ENCODE assay signal across 1 cellular context in genomic region chr2:10835052-10835970, GRCh38.
TF ChIP-seq lines count a peak whose summit lies in the region.

No MANE protein-coding gene starts in this region.

TF ChIP-seq in HepG2, 621 proteins besides CTCF, POLR2A, EP300 and RAD21 (continued from another document and continues in another):
- TF ChIP-seq ZBTB43 (CRISPR knock-in tag; conservative IDR thresholded peaks at IDR 0.05) (no peak), ZSCAN30 (CRISPR knock-in tag; IDR thresholded peaks at IDR 0.05) (no peak), SNAPC2 (CRISPR knock-in tag; IDR thresholded peaks at IDR 0.05) (no peak), ARID4A (CRISPR knock-in tag; IDR thresholded peaks at IDR 0.05; ENCODE audit: borderline replicate concordance) (no peak), RBAK (CRISPR knock-in tag; IDR thresholded peaks at IDR 0.05) (no peak), ZBTB37 (CRISPR knock-in tag; IDR thresholded peaks at IDR 0.05) (no peak), MYC (CRISPR knock-in tag; IDR thresholded peaks at IDR 0.05; ENCODE audit: borderline replicate concordance) (0 out of 2 replicates have a peak, but pooled peaks have one; percentile 25), ZNF614 (CRISPR knock-in tag; IDR thresholded peaks at IDR 0.05; ENCODE audit: borderline replicate concordance) (peak; percentile 75; the same call in 1 of the 2 replicates), ZNF644 (CRISPR knock-in tag; IDR thresholded peaks at IDR 0.05; ENCODE audit: low read depth) (no peak), ZNF670 (CRISPR knock-in tag; IDR thresholded peaks at IDR 0.05; ENCODE audit: borderline replicate concordance) (no peak; the same call in 1 of the 2 replicates), ZBTB33 (CRISPR knock-in tag; IDR thresholded peaks at IDR 0.05) (peak; percentile 26; the same call in 1 of the 2 replicates), SMAD1 (CRISPR knock-in tag; IDR thresholded peaks at IDR 0.05; ENCODE audit: borderline replicate concordance, low read depth) (peak; percentile 77; the same call in 1 of the 2 replicates), ZNF317 (CRISPR knock-in tag; IDR thresholded peaks at IDR 0.05) (no peak), DNMT1 (CRISPR knock-in tag; IDR thresholded peaks at IDR 0.05) (no peak), SYNCRIP (IDR thresholded peaks at IDR 0.05; ENCODE audit: insufficient read depth, low read depth, low read length) (no peak), MYNN (CRISPR knock-in tag; IDR thresholded peaks at IDR 0.05; ENCODE audit: low read depth) (no peak), ELF1 (CRISPR knock-in tag; IDR thresholded peaks at IDR 0.05) (peak; percentile 39; the same call in 1 of the 2 replicates), MED8 (CRISPR knock-in tag; IDR thresholded peaks at IDR 0.05; ENCODE audit: insufficient replicate concordance) (no peak), ZBTB26 (CRISPR knock-in tag; IDR thresholded peaks at IDR 0.05; ENCODE audit: borderline replicate concordance) (peak; percentile 31; the same call in 1 of the 2 replicates), KLF15 (CRISPR knock-in tag; IDR thresholded peaks at IDR 0.05; ENCODE audit: borderline replicate concordance) (no peak), UBTF (CRISPR knock-in tag; IDR thresholded peaks at IDR 0.05) (no peak), MTA3 (CRISPR knock-in tag; IDR thresholded peaks at IDR 0.05) (no peak), HNF1B (CRISPR knock-in tag; IDR thresholded peaks at IDR 0.05) (peak; percentile 43), HOXA3 (CRISPR knock-in tag; IDR thresholded peaks at IDR 0.05) (0 out of 2 replicates have a peak, but pooled peaks have one; percentile 21), ZSCAN25 (CRISPR knock-in tag; IDR thresholded peaks at IDR 0.05) (no peak), FOXC1 (CRISPR knock-in tag; IDR thresholded peaks at IDR 0.05; ENCODE audit: borderline replicate concordance) (no peak), ZNF142 (CRISPR knock-in tag; IDR thresholded peaks at IDR 0.05) (0 out of 2 replicates have a peak, but pooled peaks have one; percentile 33), TCF12 (IDR thresholded peaks at IDR 0.05) (no peak), TCF12 (CRISPR knock-in tag; IDR thresholded peaks at IDR 0.05) (no peak), JARID2 (CRISPR knock-in tag; IDR thresholded peaks at IDR 0.05; ENCODE audit: insufficient replicate concordance) (no peak), RNF2 (conservative IDR thresholded peaks at IDR 0.05; ENCODE audit: low read depth) (no peak), ZNF790 (CRISPR knock-in tag; IDR thresholded peaks at IDR 0.05; ENCODE audit: borderline replicate concordance) (no peak), SMARCC2 (IDR thresholded peaks at IDR 0.05) (no peak), HDAC6 (IDR thresholded peaks at IDR 0.05; ENCODE audit: low read depth, low read length) (no peak), GTF3A (CRISPR knock-in tag; conservative IDR thresholded peaks at IDR 0.05) (peak; percentile 88; the same call in 1 of the 2 replicates), SNRNP70 (IDR thresholded peaks at IDR 0.05; ENCODE audit: low read depth, low read length) (no peak), ZNF761 (CRISPR knock-in tag; conservative IDR thresholded peaks at IDR 0.05) (peak; percentile 76; the same call in 1 of the 2 replicates), GABPA (IDR thresholded peaks at IDR 0.05; ENCODE audit: low read depth, low read length) (no peak), GABPA (CRISPR knock-in tag; IDR thresholded peaks at IDR 0.05; ENCODE audit: low read depth) (no peak), AHR (CRISPR knock-in tag; IDR thresholded peaks at IDR 0.05) (peak; percentile 73; the same call in 1 of the 2 replicates), KDM1A (CRISPR knock-in tag; IDR thresholded peaks at IDR 0.05) (no peak), ATF1 (CRISPR knock-in tag; IDR thresholded peaks at IDR 0.05) (no peak), JUNB (CRISPR knock-in tag; IDR thresholded peaks at IDR 0.05; ENCODE audit: borderline replicate concordance) (no peak), AGO1 (IDR thresholded peaks at IDR 0.05; ENCODE audit: low read depth, low read length, poor library complexity, severe bottlenecking) (peak; percentile 61), RBM22 (optimal IDR thresholded peaks at IDR 0.05; ENCODE audit: low read length) (no peak), HCFC1 (IDR thresholded peaks at IDR 0.05; ENCODE audit: low read depth, low read length) (no peak)
